Comparison of ENCODE assay signal across 1 cellular context in genomic region chr5:128083811-128084227, GRCh38.
TF ChIP-seq lines count a peak whose summit lies in the region.

No MANE protein-coding gene starts in this region.

TF ChIP-seq in GM23338, 12 proteins besides CTCF, POLR2A, EP300 and RAD21 (continued from another document):
- TF ChIP-seq, protein P1, sequence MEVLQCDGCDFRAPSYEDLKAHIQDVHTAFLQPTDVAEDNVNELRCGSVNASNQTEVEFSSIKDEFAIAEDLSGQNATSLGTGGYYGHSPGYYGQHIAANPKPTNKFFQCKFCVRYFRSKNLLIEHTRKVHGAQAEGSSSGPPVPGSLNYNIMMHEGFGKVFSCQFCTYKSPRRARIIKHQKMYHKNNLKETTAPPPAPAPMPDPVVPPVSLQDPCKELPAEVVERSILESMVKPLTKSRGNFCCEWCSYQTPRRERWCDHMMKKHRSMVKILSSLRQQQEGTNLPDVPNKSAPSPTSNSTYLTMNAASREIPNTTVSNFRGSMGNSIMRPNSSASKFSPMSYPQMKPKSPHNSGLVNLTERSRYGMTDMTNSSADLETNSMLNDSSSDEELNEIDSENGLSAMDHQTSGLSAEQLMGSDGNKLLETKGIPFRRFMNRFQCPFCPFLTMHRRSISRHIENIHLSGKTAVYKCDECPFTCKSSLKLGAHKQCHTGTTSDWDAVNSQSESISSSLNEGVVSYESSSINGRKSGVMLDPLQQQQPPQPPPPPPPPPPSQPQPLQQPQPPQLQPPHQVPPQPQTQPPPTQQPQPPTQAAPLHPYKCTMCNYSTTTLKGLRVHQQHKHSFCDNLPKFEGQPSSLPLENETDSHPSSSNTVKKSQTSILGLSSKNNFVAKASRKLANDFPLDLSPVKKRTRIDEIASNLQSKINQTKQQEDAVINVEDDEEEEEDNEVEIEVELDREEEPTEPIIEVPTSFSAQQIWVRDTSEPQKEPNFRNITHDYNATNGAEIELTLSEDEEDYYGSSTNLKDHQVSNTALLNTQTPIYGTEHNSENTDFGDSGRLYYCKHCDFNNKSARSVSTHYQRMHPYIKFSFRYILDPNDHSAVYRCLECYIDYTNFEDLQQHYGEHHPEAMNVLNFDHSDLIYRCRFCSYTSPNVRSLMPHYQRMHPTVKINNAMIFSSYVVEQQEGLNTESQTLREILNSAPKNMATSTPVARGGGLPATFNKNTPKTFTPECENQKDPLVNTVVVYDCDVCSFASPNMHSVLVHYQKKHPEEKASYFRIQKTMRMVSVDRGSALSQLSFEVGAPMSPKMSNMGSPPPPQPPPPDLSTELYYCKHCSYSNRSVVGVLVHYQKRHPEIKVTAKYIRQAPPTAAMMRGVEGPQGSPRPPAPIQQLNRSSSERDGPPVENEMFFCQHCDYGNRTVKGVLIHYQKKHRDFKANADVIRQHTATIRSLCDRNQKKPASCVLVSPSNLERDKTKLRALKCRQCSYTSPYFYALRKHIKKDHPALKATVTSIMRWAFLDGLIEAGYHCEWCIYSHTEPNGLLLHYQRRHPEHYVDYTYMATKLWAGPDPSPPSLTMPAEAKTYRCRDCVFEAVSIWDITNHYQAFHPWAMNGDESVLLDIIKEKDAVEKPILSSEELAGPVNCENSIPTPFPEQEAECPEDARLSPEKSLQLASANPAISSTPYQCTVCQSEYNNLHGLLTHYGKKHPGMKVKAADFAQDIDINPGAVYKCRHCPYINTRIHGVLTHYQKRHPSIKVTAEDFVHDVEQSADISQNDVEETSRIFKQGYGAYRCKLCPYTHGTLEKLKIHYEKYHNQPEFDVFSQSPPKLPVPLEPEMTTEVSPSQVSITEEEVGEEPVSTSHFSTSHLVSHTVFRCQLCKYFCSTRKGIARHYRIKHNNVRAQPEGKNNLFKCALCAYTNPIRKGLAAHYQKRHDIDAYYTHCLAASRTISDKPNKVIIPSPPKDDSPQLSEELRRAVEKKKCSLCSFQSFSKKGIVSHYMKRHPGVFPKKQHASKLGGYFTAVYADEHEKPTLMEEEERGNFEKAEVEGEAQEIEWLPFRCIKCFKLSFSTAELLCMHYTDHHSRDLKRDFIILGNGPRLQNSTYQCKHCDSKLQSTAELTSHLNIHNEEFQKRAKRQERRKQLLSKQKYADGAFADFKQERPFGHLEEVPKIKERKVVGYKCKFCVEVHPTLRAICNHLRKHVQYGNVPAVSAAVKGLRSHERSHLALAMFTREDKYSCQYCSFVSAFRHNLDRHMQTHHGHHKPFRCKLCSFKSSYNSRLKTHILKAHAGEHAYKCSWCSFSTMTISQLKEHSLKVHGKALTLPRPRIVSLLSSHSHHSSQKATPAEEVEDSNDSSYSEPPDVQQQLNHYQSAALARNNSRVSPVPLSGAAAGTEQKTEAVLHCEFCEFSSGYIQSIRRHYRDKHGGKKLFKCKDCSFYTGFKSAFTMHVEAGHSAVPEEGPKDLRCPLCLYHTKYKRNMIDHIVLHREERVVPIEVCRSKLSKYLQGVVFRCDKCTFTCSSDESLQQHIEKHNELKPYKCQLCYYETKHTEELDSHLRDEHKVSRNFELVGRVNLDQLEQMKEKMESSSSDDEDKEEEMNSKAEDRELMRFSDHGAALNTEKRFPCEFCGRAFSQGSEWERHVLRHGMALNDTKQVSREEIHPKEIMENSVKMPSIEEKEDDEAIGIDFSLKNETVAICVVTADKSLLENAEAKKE (CRISPR knock-in tag; IDR thresholded peaks at IDR 0.05) = no peak
TF ChIP-seq in GM23338: peak in this region for 0.
